ENCODE assay signal across 8 cellular contexts in the genomic region with DNA sequence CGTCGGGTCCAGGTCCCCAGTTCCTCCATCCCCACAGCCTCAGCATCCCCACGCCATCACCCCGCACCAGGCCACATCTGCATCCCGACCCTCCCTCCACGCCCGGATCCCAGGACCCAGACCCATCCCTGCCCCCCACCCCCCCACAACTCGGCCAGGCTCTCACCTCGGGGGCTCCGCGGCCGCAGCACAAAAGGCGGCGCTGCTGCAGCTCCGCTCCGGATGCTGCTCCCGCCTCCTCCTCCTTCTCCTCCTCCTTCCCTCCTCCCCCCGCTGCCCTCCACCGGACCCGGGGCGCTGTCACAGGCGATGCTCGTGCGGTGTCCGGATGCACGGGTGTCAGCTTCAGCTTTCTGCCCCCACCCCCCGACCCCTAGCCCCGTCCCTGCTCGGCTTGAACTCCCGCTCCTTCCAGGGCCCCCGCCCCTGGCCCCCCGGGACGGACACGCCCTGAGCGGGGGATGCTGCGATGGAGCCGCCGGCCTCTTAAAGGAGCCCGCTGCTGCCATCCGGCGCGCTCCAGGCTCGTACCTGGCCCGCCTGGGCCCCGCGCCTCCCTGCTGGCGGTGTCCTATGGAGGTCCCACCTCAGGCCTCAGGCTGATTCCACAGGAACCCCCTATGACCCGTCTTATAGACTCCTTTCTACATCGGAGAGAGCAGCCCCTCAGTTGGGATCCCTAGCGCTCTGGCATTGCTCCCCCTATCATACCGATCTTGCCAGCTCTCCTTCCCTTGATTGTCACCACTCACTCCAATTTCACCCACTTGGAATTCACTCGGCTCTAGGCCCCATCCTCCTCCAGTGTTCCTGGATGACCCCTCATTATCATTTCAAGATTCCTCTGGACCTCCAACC.
DNase-seq lines count a peak whose midpoint lies in the region; ATAC-seq and TF ChIP-seq lines count a peak whose summit lies in the region.

A gene with protein sequence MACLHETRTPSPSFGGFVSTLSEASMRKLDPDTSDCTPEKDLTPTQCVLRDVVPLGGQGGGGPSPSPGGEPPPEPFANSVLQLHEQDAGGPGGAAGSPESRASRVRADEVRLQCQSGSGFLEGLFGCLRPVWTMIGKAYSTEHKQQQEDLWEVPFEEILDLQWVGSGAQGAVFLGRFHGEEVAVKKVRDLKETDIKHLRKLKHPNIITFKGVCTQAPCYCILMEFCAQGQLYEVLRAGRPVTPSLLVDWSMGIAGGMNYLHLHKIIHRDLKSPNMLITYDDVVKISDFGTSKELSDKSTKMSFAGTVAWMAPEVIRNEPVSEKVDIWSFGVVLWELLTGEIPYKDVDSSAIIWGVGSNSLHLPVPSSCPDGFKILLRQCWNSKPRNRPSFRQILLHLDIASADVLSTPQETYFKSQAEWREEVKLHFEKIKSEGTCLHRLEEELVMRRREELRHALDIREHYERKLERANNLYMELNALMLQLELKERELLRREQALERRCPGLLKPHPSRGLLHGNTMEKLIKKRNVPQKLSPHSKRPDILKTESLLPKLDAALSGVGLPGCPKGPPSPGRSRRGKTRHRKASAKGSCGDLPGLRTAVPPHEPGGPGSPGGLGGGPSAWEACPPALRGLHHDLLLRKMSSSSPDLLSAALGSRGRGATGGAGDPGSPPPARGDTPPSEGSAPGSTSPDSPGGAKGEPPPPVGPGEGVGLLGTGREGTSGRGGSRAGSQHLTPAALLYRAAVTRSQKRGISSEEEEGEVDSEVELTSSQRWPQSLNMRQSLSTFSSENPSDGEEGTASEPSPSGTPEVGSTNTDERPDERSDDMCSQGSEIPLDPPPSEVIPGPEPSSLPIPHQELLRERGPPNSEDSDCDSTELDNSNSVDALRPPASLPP (minus strand): TSS at position 198 of the 858 bp plus-strand sequence. CDS start 12,067 bp downstream, outside the sequence.

- CTCF ChIA-PET in GM10248 (lab: Yijun Ruan, JAX) = interaction anchor here (1.0 to 5.8 kb wide), 6 partner anchors 9 to 178 kb away, joined by 3 to 43 read pairs (median 8); a partner anchor contains a TSS

- POLR2A ChIA-PET in GM10248 (lab: Yijun Ruan, JAX) = interaction anchor here (0.5 to 1.0 kb wide), 4 partner anchors 8 to 245 kb away, joined by 3 to 4 read pairs (median 3); no protein-coding TSS in a partner anchor

- peak; percentile 21 for TF ChIP-seq CTCF in GM10248 (IDR thresholded peaks at IDR 0.05; ENCODE audit: control extremely low read depth, extremely low read depth, low read depth, missing control alignments)

- ATAC-seq in GM21717 (IDR thresholded peaks at IDR 0.05; ENCODE audit: unreplicated experiment) (no peak), GM18511 (IDR thresholded peaks at IDR 0.05; ENCODE audit: unreplicated experiment) (no peak)

- DNase-seq in GM10248 (ENCODE audit: extremely low spot score) = peak; percentile 58
- DNase-seq in NCI-H2196 (lab: John Stamatoyannopoulos, UW; ENCODE audit: unreplicated experiment) = peak; percentile 56
- DNase-seq in activated CD8-positive, alpha-beta memory T cell treated with anti-CD3 and anti-CD28 coated beads for 4 hours (ENCODE audit: low read depth in 2 of 2) = peak; percentile 21 to 26
- DNase-seq in effector CD8-positive, alpha-beta T cell (lab: John Stamatoyannopoulos, UW) = peak; percentile 34
- peak; percentile 74 for DNase-seq in medulla oblongata (ENCODE audit: extremely low spot score)
- DNase-seq in stimulated activated CD8-positive, alpha-beta memory T cell treated with anti-CD3 and anti-CD28 coated beads, Interleukin-12 subunit alpha, Interleukin-12 subunit beta, amount 100 ng/mL, for 1 hour (ENCODE audit: low read depth) = peak; percentile 31

Comparison
In these comparisons a context has a peak if more than half of its experiments do, and no peak if none do; other contexts are left out.
1. DNase-seq: peak in every context shown above with its lines; median percentile 74 in medulla oblongata; 58 in GM10248; 56 in NCI-H2196; 34 in effector CD8-positive, alpha-beta T cell; 31 in stimulated activated CD8-positive, alpha-beta memory T cell treated with anti-CD3 and anti-CD28 coated beads, Interleukin-12 subunit alpha, Interleukin-12 subunit beta, amount 100 ng/mL, for 1 hour; 24 in activated CD8-positive, alpha-beta memory T cell treated with anti-CD3 and anti-CD28 coated beads for 4 hours.